In the genomic region with DNA sequence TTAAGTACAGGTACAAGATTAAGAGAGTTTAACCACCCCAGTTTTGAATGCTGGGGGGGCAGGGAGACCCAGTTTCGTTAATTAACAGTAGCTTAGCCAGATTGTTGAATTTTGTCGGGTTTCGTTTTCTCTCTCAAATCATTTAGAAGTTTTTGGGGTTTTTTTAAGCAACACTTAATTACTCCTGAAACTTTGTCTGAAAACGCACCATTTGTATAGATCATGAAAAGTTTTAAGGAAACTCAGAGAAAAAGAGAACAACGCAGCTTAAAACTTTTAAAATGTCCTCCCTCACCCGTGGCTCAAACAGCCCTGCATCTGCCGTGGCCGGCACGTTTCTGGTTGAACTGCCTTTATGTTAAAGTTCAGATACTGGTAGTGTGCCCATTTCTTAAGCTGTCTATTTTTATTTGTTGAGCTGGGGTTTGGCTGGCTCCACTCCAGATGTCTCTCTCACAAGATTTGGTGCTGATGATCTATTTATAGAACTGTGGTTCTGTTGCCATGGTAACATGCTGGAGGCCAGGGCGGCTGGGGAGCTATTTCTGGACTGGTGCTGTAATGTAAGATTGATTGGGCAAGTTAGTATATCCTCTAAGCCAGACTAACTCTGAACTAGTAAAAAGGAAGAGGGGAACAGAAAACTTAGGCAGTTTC, we compare ENCODE assay signal across 1 cellular context.
A peak's percentile ranks its signal among the peaks of the same experiment; 100 is the strongest.
TF ChIP-seq lines count a peak whose summit lies in the region.

No MANE protein-coding gene starts in this region.

TF ChIP-seq in K562, 482 proteins besides CTCF, POLR2A, EP300 and RAD21 (continued from another document and continues in another):
- TF ChIP-seq, protein P1, sequence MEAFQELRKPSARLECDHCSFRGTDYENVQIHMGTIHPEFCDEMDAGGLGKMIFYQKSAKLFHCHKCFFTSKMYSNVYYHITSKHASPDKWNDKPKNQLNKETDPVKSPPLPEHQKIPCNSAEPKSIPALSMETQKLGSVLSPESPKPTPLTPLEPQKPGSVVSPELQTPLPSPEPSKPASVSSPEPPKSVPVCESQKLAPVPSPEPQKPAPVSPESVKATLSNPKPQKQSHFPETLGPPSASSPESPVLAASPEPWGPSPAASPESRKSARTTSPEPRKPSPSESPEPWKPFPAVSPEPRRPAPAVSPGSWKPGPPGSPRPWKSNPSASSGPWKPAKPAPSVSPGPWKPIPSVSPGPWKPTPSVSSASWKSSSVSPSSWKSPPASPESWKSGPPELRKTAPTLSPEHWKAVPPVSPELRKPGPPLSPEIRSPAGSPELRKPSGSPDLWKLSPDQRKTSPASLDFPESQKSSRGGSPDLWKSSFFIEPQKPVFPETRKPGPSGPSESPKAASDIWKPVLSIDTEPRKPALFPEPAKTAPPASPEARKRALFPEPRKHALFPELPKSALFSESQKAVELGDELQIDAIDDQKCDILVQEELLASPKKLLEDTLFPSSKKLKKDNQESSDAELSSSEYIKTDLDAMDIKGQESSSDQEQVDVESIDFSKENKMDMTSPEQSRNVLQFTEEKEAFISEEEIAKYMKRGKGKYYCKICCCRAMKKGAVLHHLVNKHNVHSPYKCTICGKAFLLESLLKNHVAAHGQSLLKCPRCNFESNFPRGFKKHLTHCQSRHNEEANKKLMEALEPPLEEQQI (IDR thresholded peaks at IDR 0.05): no peak
- TF ChIP-seq SPI1 (IDR thresholded peaks at IDR 0.05; ENCODE audit: borderline replicate concordance, low read depth, low read length) (no peak), ATF6 (CRISPR knock-in tag; IDR thresholded peaks at IDR 0.05) (no peak), HDAC2 (IDR thresholded peaks at IDR 0.05) (no peak), NFE2 (IDR thresholded peaks at IDR 0.05; ENCODE audit: low read depth) (no peak), HMGXB4 (CRISPR knock-in tag; IDR thresholded peaks at IDR 0.05) (no peak), GTF2F1 (IDR thresholded peaks at IDR 0.05; ENCODE audit: low read depth, low read length) (no peak), ZFP30 (CRISPR knock-in tag; IDR thresholded peaks at IDR 0.05; ENCODE audit: borderline replicate concordance) (no peak), ASH1L (IDR thresholded peaks at IDR 0.05; ENCODE audit: borderline replicate concordance, low read depth, partially characterized antibody) (no peak), ZBTB2 (IDR thresholded peaks at IDR 0.05) (no peak), ZC3H8 (IDR thresholded peaks at IDR 0.05) (no peak), SUPT5H (IDR thresholded peaks at IDR 0.05) (no peak), KDM4B (IDR thresholded peaks at IDR 0.05; ENCODE audit: borderline replicate concordance in 2 of 2, low read depth in 1 of 2) (no peak), ZNF277 (CRISPR knock-in tag; IDR thresholded peaks at IDR 0.05; ENCODE audit: borderline replicate concordance) (no peak), ZFX (CRISPR knock-in tag; IDR thresholded peaks at IDR 0.05) (no peak), TCFL5 (CRISPR knock-in tag; conservative IDR thresholded peaks at IDR 0.05) (no peak), USF1 (CRISPR knock-in tag; IDR thresholded peaks at IDR 0.05) (no peak), ARHGAP35 (IDR thresholded peaks at IDR 0.05; ENCODE audit: partially characterized antibody) (no peak), SFPQ (IDR thresholded peaks at IDR 0.05; ENCODE audit: low read depth, low read length) (no peak), SMC3 (conservative IDR thresholded peaks at IDR 0.05; ENCODE audit: insufficient read depth, low read depth, low read length) (no peak), GATAD2A (IDR thresholded peaks at IDR 0.05) (no peak), ATF7 (IDR thresholded peaks at IDR 0.05) (0 out of 2 replicates have a peak, but pooled peaks have one; percentile 52), TBL1XR1 (IDR thresholded peaks at IDR 0.05; ENCODE audit: low read length in 2 of 2) (peak in 1 of 2 experiments; percentile 95; a peak in 2 of 4 replicates), ZKSCAN8 (CRISPR knock-in tag; IDR thresholded peaks at IDR 0.05) (no peak), GATAD2B (IDR thresholded peaks at IDR 0.05; ENCODE audit: borderline replicate concordance) (no peak), MEF2D (tag; conservative IDR thresholded peaks at IDR 0.05; ENCODE audit: low read depth) (peak; percentile 100), ZBTB1 (CRISPR knock-in tag; IDR thresholded peaks at IDR 0.05; ENCODE audit: borderline replicate concordance, low read depth) (no peak), ESRRA (IDR thresholded peaks at IDR 0.05; ENCODE audit: borderline replicate concordance, low read depth) (no peak; the same call in 1 of the 2 replicates), ZNF239 (CRISPR knock-in tag; IDR thresholded peaks at IDR 0.05) (no peak), XRCC4 (IDR thresholded peaks at IDR 0.05; ENCODE audit: extremely low read depth, insufficient read depth, insufficient read length) (no peak)
- TF ChIP-seq, protein P2, sequence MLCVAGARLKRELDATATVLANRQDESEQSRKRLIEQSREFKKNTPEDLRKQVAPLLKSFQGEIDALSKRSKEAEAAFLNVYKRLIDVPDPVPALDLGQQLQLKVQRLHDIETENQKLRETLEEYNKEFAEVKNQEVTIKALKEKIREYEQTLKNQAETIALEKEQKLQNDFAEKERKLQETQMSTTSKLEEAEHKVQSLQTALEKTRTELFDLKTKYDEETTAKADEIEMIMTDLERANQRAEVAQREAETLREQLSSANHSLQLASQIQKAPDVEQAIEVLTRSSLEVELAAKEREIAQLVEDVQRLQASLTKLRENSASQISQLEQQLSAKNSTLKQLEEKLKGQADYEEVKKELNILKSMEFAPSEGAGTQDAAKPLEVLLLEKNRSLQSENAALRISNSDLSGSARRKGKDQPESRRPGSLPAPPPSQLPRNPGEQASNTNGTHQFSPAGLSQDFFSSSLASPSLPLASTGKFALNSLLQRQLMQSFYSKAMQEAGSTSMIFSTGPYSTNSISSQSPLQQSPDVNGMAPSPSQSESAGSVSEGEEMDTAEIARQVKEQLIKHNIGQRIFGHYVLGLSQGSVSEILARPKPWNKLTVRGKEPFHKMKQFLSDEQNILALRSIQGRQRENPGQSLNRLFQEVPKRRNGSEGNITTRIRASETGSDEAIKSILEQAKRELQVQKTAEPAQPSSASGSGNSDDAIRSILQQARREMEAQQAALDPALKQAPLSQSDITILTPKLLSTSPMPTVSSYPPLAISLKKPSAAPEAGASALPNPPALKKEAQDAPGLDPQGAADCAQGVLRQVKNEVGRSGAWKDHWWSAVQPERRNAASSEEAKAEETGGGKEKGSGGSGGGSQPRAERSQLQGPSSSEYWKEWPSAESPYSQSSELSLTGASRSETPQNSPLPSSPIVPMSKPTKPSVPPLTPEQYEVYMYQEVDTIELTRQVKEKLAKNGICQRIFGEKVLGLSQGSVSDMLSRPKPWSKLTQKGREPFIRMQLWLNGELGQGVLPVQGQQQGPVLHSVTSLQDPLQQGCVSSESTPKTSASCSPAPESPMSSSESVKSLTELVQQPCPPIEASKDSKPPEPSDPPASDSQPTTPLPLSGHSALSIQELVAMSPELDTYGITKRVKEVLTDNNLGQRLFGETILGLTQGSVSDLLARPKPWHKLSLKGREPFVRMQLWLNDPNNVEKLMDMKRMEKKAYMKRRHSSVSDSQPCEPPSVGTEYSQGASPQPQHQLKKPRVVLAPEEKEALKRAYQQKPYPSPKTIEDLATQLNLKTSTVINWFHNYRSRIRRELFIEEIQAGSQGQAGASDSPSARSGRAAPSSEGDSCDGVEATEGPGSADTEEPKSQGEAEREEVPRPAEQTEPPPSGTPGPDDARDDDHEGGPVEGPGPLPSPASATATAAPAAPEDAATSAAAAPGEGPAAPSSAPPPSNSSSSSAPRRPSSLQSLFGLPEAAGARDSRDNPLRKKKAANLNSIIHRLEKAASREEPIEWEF (CRISPR knock-in tag; IDR thresholded peaks at IDR 0.05): 0 out of 2 replicates have a peak, but pooled peaks have one; percentile 64
- TF ChIP-seq, protein P3, sequence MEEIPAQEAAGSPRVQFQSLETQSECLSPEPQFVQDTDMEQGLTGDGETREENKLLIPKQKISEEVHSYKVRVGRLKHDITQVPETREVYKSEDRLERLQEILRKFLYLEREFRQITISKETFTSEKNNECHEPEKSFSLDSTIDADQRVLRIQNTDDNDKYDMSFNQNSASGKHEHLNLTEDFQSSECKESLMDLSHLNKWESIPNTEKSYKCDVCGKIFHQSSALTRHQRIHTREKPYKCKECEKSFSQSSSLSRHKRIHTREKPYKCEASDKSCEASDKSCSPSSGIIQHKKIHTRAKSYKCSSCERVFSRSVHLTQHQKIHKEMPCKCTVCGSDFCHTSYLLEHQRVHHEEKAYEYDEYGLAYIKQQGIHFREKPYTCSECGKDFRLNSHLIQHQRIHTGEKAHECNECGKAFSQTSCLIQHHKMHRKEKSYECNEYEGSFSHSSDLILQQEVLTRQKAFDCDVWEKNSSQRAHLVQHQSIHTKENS (CRISPR knock-in tag; IDR thresholded peaks at IDR 0.05): no peak
- TF ChIP-seq, protein P4, sequence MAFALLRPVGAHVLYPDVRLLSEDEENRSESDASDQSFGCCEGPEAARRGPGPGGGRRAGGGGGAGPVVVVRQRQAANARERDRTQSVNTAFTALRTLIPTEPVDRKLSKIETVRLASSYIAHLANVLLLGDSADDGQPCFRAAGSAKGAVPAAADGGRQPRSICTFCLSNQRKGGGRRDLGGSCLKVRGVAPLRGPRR (CRISPR knock-in tag; IDR thresholded peaks at IDR 0.05): no peak
- TF ChIP-seq, protein P5, sequence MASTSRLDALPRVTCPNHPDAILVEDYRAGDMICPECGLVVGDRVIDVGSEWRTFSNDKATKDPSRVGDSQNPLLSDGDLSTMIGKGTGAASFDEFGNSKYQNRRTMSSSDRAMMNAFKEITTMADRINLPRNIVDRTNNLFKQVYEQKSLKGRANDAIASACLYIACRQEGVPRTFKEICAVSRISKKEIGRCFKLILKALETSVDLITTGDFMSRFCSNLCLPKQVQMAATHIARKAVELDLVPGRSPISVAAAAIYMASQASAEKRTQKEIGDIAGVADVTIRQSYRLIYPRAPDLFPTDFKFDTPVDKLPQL (IDR thresholded peaks at IDR 0.05; ENCODE audit: extremely low read depth, insufficient read length): no peak
- TF ChIP-seq, protein P6, sequence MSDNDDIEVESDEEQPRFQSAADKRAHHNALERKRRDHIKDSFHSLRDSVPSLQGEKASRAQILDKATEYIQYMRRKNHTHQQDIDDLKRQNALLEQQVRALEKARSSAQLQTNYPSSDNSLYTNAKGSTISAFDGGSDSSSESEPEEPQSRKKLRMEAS (CRISPR knock-in tag; IDR thresholded peaks at IDR 0.05): no peak
